In the genomic region with DNA sequence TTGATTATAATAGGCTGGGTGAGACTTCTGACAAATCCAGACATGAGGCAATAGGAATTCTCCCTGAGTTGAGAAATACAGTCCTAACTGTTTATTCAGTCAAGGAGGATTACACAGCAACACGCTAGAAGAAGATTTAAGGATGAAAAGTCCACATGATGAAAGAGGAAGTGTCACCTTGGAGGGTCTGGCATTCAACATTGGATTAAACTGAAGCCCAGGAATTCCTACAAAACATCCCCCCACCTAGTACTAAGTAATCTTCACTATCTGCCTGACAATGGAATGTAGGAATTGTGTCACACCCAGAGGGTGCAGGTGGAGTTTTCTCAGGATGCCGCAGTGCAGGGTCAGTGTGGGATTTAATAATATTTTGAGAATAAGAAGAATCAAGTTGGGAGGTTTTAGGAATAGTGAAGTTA, we compare ENCODE assay signal across 1 cellular context.
TF ChIP-seq lines count a peak whose summit lies in the region.

No MANE protein-coding gene starts in this region.

TF ChIP-seq in HepG2, 621 proteins besides CTCF, POLR2A, EP300 and RAD21 (continued from another document and continues in another):
- TF ChIP-seq, protein P1, sequence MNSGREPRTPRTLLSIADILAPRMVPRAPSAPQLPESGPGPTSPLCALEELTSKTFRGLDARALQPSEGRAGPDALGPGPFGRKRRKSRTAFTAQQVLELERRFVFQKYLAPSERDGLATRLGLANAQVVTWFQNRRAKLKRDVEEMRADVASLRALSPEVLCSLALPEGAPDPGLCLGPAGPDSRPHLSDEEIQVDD (CRISPR knock-in tag; IDR thresholded peaks at IDR 0.05; ENCODE audit: borderline replicate concordance) = no peak
- TF ChIP-seq FOSL1 (CRISPR knock-in tag; IDR thresholded peaks at IDR 0.05; ENCODE audit: borderline replicate concordance) = peak; percentile 31; the same call in 1 of the 2 replicates
- no peak for TF ChIP-seq SIN3B (IDR thresholded peaks at IDR 0.05; ENCODE audit: low read length)
- no peak for TF ChIP-seq ATF7-NPFF (CRISPR knock-in tag; IDR thresholded peaks at IDR 0.05; ENCODE audit: low read depth)
- peak; percentile 96; the same call in 1 of the 2 replicates for TF ChIP-seq FOXJ3 (CRISPR knock-in tag; IDR thresholded peaks at IDR 0.05; ENCODE audit: borderline replicate concordance)
- no peak for TF ChIP-seq ZSCAN21 (CRISPR knock-in tag; IDR thresholded peaks at IDR 0.05; ENCODE audit: borderline replicate concordance)
- TF ChIP-seq STAT5B (CRISPR knock-in tag; IDR thresholded peaks at IDR 0.05) = no peak
- TF ChIP-seq ARID3A (IDR thresholded peaks at IDR 0.05; ENCODE audit: low read depth, low read length) = peak; percentile 88
- peak; percentile 91 for TF ChIP-seq FOXP4 (CRISPR knock-in tag; IDR thresholded peaks at IDR 0.05)
- TF ChIP-seq, protein P2, sequence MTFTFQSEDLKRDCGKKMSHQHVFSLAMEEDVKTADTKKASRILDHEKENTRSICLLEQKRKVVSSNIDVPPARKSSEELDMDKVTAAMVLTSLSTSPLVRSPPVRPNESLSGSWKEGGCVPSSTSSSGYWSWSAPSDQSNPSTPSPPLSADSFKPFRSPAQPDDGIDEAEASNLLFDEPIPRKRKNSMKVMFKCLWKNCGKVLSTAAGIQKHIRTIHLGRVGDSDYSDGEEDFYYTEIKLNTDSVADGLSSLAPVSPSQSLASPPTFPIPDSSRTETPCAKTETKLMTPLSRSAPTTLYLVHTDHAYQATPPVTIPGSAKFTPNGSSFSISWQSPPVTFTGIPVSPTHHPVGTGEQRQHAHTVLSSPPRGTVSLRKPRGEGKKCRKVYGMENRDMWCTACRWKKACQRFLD (CRISPR knock-in tag; IDR thresholded peaks at IDR 0.05; ENCODE audit: borderline replicate concordance) = no peak
- no peak for TF ChIP-seq MTA3 (CRISPR knock-in tag; IDR thresholded peaks at IDR 0.05)
- TF ChIP-seq E2F5 (CRISPR knock-in tag; conservative IDR thresholded peaks at IDR 0.05) = no peak
- TF ChIP-seq NFE2 (CRISPR knock-in tag; IDR thresholded peaks at IDR 0.05) = no peak
- TF ChIP-seq ZNF597 (CRISPR knock-in tag; IDR thresholded peaks at IDR 0.05) = no peak
- TF ChIP-seq MBNL3 (CRISPR knock-in tag; conservative IDR thresholded peaks at IDR 0.05) = no peak
- peak; percentile 43; the same call in 1 of the 2 replicates for TF ChIP-seq MLX (CRISPR knock-in tag; IDR thresholded peaks at IDR 0.05)
- peak; percentile 89 for TF ChIP-seq ELF3 (CRISPR knock-in tag; IDR thresholded peaks at IDR 0.05)
- TF ChIP-seq XBP1 (CRISPR knock-in tag; IDR thresholded peaks at IDR 0.05) = no peak
- TF ChIP-seq ATF7 (IDR thresholded peaks at IDR 0.05) = peak; percentile 58; the same call in 1 of the 2 replicates
- TF ChIP-seq ATF7 (CRISPR knock-in tag; IDR thresholded peaks at IDR 0.05) = no peak
- TF ChIP-seq ZNF703 (CRISPR knock-in tag; IDR thresholded peaks at IDR 0.05; ENCODE audit: borderline replicate concordance) = no peak
- no peak for TF ChIP-seq SYNCRIP (IDR thresholded peaks at IDR 0.05; ENCODE audit: insufficient read depth, low read depth, low read length)
- peak; percentile 64 for TF ChIP-seq GATAD1 (CRISPR knock-in tag; IDR thresholded peaks at IDR 0.05)
- TF ChIP-seq ZNF451 (CRISPR knock-in tag; IDR thresholded peaks at IDR 0.05) = no peak
- TF ChIP-seq, protein P3, sequence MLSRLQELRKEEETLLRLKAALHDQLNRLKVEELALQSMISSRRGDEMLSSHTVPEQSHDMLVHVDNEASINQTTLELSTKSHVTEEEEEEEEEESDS (CRISPR knock-in tag; IDR thresholded peaks at IDR 0.05; ENCODE audit: borderline replicate concordance) = no peak
- no peak for TF ChIP-seq ZMYM3 (CRISPR knock-in tag; IDR thresholded peaks at IDR 0.05)
- TF ChIP-seq ZFP41 (CRISPR knock-in tag; IDR thresholded peaks at IDR 0.05; ENCODE audit: borderline replicate concordance) = no peak
- TF ChIP-seq ZNF768 (CRISPR knock-in tag; IDR thresholded peaks at IDR 0.05) = no peak
- no peak for TF ChIP-seq ARNTL (CRISPR knock-in tag; IDR thresholded peaks at IDR 0.05)
- TF ChIP-seq, protein P4, sequence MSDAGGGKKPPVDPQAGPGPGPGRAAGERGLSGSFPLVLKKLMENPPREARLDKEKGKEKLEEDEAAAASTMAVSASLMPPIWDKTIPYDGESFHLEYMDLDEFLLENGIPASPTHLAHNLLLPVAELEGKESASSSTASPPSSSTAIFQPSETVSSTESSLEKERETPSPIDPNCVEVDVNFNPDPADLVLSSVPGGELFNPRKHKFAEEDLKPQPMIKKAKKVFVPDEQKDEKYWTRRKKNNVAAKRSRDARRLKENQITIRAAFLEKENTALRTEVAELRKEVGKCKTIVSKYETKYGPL (CRISPR knock-in tag; IDR thresholded peaks at IDR 0.05) = no peak
- no peak for TF ChIP-seq RORA (CRISPR knock-in tag; IDR thresholded peaks at IDR 0.05)
- TF ChIP-seq, protein P5, sequence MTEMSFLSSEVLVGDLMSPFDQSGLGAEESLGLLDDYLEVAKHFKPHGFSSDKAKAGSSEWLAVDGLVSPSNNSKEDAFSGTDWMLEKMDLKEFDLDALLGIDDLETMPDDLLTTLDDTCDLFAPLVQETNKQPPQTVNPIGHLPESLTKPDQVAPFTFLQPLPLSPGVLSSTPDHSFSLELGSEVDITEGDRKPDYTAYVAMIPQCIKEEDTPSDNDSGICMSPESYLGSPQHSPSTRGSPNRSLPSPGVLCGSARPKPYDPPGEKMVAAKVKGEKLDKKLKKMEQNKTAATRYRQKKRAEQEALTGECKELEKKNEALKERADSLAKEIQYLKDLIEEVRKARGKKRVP (CRISPR knock-in tag; IDR thresholded peaks at IDR 0.05) = peak in 1 of 2 experiments; percentile 96; a peak in 2 of 4 replicates
- peak; percentile 68; the same call in 1 of the 2 replicates for TF ChIP-seq TARDBP (CRISPR knock-in tag; IDR thresholded peaks at IDR 0.05)
- TF ChIP-seq SOX5 (CRISPR knock-in tag; IDR thresholded peaks at IDR 0.05; ENCODE audit: borderline replicate concordance) = peak; percentile 86
- TF ChIP-seq PAXIP1 (CRISPR knock-in tag; conservative IDR thresholded peaks at IDR 0.05) = peak; percentile 87
- no peak for TF ChIP-seq ZNF337 (CRISPR knock-in tag; IDR thresholded peaks at IDR 0.05; ENCODE audit: borderline replicate concordance, low read depth)
- no peak for TF ChIP-seq DNMT1 (CRISPR knock-in tag; IDR thresholded peaks at IDR 0.05)
- no peak for TF ChIP-seq ZNF101 (CRISPR knock-in tag; IDR thresholded peaks at IDR 0.05; ENCODE audit: borderline replicate concordance, low read depth)
- peak; percentile 36; the same call in 1 of the 2 replicates for TF ChIP-seq MIER3 (CRISPR knock-in tag; IDR thresholded peaks at IDR 0.05; ENCODE audit: borderline replicate concordance)
- TF ChIP-seq CENPT (CRISPR knock-in tag; IDR thresholded peaks at IDR 0.05; ENCODE audit: low read depth) = no peak
- peak; percentile 60; the same call in 1 of the 2 replicates for TF ChIP-seq ZBTB21 (CRISPR knock-in tag; IDR thresholded peaks at IDR 0.05)
- no peak for TF ChIP-seq PRDM4 (CRISPR knock-in tag; IDR thresholded peaks at IDR 0.05; ENCODE audit: borderline replicate concordance)
- TF ChIP-seq TFAP4 (IDR thresholded peaks at IDR 0.05; ENCODE audit: borderline replicate concordance, low read depth) = 0 out of 2 replicates have a peak, but pooled peaks have one; percentile 25
- TF ChIP-seq ZNF839 (CRISPR knock-in tag; IDR thresholded peaks at IDR 0.05; ENCODE audit: borderline replicate concordance) = no peak
- TF ChIP-seq MED8 (CRISPR knock-in tag; IDR thresholded peaks at IDR 0.05; ENCODE audit: insufficient replicate concordance) = no peak
- TF ChIP-seq NBN (conservative IDR thresholded peaks at IDR 0.05) = no peak
